ENCODE assay signal across 12 cellular contexts in the genomic region with DNA sequence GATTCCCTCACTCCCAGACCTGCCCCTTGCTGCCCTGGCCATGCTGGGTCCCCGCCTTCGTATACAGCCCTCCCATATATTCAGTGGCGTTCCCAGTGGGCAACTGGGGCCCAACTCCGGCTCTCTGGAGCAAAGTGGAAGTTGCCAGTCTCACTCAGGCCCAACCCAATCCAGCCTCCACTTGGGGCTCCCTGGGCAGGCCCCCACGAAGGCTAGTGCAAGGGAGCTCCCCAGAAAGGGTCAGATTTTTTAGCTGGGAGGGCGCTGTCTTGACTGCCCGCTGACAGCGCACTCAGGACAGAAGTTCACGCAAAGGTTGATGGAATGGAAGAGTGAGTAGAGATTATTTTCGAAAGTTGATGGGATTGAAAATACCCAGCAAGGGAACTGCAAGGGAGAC. TPM values are rescaled to one million over a fixed set of nuclear protein-coding genes. Genes with fewer than 3 reads are reported as not detected.
A peak's percentile ranks its signal among the peaks of the same experiment; 100 is the strongest.
DNase-seq lines count a peak whose midpoint lies in the region; ATAC-seq and TF ChIP-seq lines count a peak whose summit lies in the region.
"Had no signal": no experiment of that assay in that cellular context is flagged by ENCODE, and none has a peak within 500 bp of the region (broad histone marks: within the 10 kb centered on the region; RNA-seq: fewer than 3 reads in every experiment).

No MANE protein-coding gene starts in this region.

- DNase-seq in stimulated activated naive CD8-positive, alpha-beta T cell treated with anti-CD3 and anti-CD28 coated beads, Interleukin-15, Interleukin-2, amounts not matched to agents 100 U/mL and 50 U/mL, for 24 hours, result no peak
- DNase-seq in dorsolateral prefrontal cortex (no peak), neural progenitor cell (ENCODE audit: low spot score) (no peak), SJCRH30 (no peak), NCI-H2029 (lab: John Stamatoyannopoulos, UW) (no peak), left colon (no peak), NCI-H748 treated with DMSO at 0.1 percent for 48 hours (lab: John Stamatoyannopoulos, UW) (no peak)
- DNase-seq: NCI-H2171 treated with DMSO at 0.1 percent for 48 hours had no signal

- peaks cover 3% of the 10 kb centered on the region for H3K4me1 ChIP-seq in neural progenitor cell
- H3K4me1 ChIP-seq in SJCRH30, result no peaks in the 10 kb centered on the region

- H3K27ac ChIP-seq in dorsolateral prefrontal cortex, result peak overlapping the region in 55 of 59 donors; percentile 47 to 97 (median 91)
- H3K27ac ChIP-seq in neural progenitor cell, result no peak overlapping the region
- H3K27ac ChIP-seq in SJCRH30, result no peak overlapping the region
- H3K27ac ChIP-seq: parathyroid adenoma had no signal

- H3K4me3 Mint-ChIP-seq in stimulated activated naive CD8-positive, alpha-beta T cell treated with anti-CD3 and anti-CD28 coated beads, Interleukin-15, Interleukin-2, amounts not matched to agents 100 ng/mL and 50 ng/mL, for 24 hours, result no peak overlapping the region
- H3K4me3 Mint-ChIP-seq in neural progenitor cell, result no peak overlapping the region

- peaks cover 26% of the 10 kb centered on the region for H3K36me3 Mint-ChIP-seq in stimulated activated naive CD8-positive, alpha-beta T cell treated with anti-CD3 and anti-CD28 coated beads, Interleukin-15, Interleukin-2, amounts not matched to agents 100 ng/mL and 50 ng/mL, for 24 hours (ENCODE audit: low read depth)
- peaks cover 5% of the 10 kb centered on the region for H3K36me3 Mint-ChIP-seq in neural progenitor cell

- H3F3A ChIP-seq in neural progenitor cell (ENCODE audit: low read depth), result no peaks in the 10 kb centered on the region

- TF ChIP-seq CTCF in dorsolateral prefrontal cortex (IDR thresholded peaks at IDR 0.05 in 54 of 56, conservative IDR thresholded peaks at IDR 0.05 in 2 of 56; ENCODE audit: low read depth in 1 of 56, partially characterized antibody in 56 of 56) (no peak), neural progenitor cell (IDR thresholded peaks at IDR 0.05) (no peak)

- peak overlapping the region; percentile 38 for H3K27ac Mint-ChIP-seq in stimulated activated naive CD8-positive, alpha-beta T cell treated with anti-CD3 and anti-CD28 coated beads, Interleukin-15, Interleukin-2, amounts not matched to agents 100 ng/mL and 50 ng/mL, for 24 hours
- H3K27ac Mint-ChIP-seq in neural progenitor cell, result peak overlapping the region; percentile 0

- H3K4me2 ChIP-seq in neural progenitor cell, result peak overlapping the region; percentile 75

- no peaks in the 10 kb centered on the region for H4K20me1 ChIP-seq in neural progenitor cell (ENCODE audit: low read depth)

- H2AFZ ChIP-seq in neural progenitor cell (replicated peaks), result no peak overlapping the region
- H2AFZ ChIP-seq: parathyroid adenoma had no signal

- H3K79me2 ChIP-seq in neural progenitor cell (ENCODE audit: low read depth), result no peaks in the 10 kb centered on the region

- no peak overlapping the region for H3K9ac ChIP-seq in neural progenitor cell
- H3K9ac ChIP-seq: parathyroid adenoma had no signal

- H3K27me3 ChIP-seq in dorsolateral prefrontal cortex (no peaks in the 10 kb centered on the region), neural progenitor cell (peaks cover 17% of the 10 kb centered on the region), SJCRH30 (no peaks in the 10 kb centered on the region)

- H3K36me3 ChIP-seq in neural progenitor cell (no peaks in the 10 kb centered on the region), SJCRH30 (peaks cover 4% of the 10 kb centered on the region)

- peaks cover 46% of the 10 kb centered on the region for H3K4me1 Mint-ChIP-seq in stimulated activated naive CD8-positive, alpha-beta T cell treated with anti-CD3 and anti-CD28 coated beads, Interleukin-15, Interleukin-2, amounts not matched to agents 100 ng/mL and 50 ng/mL, for 24 hours (ENCODE audit: low read depth)
- H3K4me1 Mint-ChIP-seq in neural progenitor cell, result peaks cover 11% of the 10 kb centered on the region

- H3K9me3 Mint-ChIP-seq in stimulated activated naive CD8-positive, alpha-beta T cell treated with anti-CD3 and anti-CD28 coated beads, Interleukin-15, Interleukin-2, amounts not matched to agents 100 ng/mL and 50 ng/mL, for 24 hours, result no peaks in the 10 kb centered on the region
- H3K9me3 Mint-ChIP-seq in neural progenitor cell, result no peaks in the 10 kb centered on the region

- no peaks in the 10 kb centered on the region for H3K27me3 Mint-ChIP-seq in stimulated activated naive CD8-positive, alpha-beta T cell treated with anti-CD3 and anti-CD28 coated beads, Interleukin-15, Interleukin-2, amounts not matched to agents 100 ng/mL and 50 ng/mL, for 24 hours
- H3K27me3 Mint-ChIP-seq in neural progenitor cell (ENCODE audit: insufficient read depth, low read depth), result peaks cover 3% of the 10 kb centered on the region

- intact Hi-C loops in dorsolateral prefrontal cortex (cut with DNase I) (no loop called here), left colon (cut with DNase I, micrococcal nuclease) (no loop called here)

- H3K4me3 ChIP-seq in dorsolateral prefrontal cortex, result peak overlapping the region in 38 of 59 donors; percentile 18 to 74 (median 62)
- H3K4me3 ChIP-seq in neural progenitor cell, result no peak overlapping the region
- H3K4me3 ChIP-seq in SJCRH30, result no peak overlapping the region

- no peak for ATAC-seq in stimulated activated naive CD8-positive, alpha-beta T cell treated with anti-CD3 and anti-CD28 coated beads, Interleukin-15, Interleukin-2, amounts not matched to agents 100 U/mL and 50 U/mL, for 24 hours
- no peak for ATAC-seq in left colon

- no peaks in the 10 kb centered on the region for H3K9me3 ChIP-seq in neural progenitor cell (ENCODE audit: low read depth)
- H3K9me3 ChIP-seq in SJCRH30 (replicated peaks), result no peaks in the 10 kb centered on the region
- H3K9me3 ChIP-seq: lower lobe of right lung had no signal

RNA-seq across cellular contexts. Expression of gene TP53TG5, which starts 5.9 kb away (rescaled TPM):
- 10 to 100 TPM in 83 of 120 experiments, 1 to 10 TPM in 37; 1.0 to 82.8 (median 15.3) TPM for total RNA-seq in dorsolateral prefrontal cortex
- 0.06 TPM in 1 of 2 replicates, not detected in the other for total RNA-seq in neural progenitor cell (ENCODE audit: low replicate concordance)
- not detected in 2 replicates for total RNA-seq in SJCRH30 (2014; rRNA removed; shearing (Covaris generic))
- under 1 TPM; 0.59 to 0.85 TPM for total RNA-seq in left colon
- total RNA-seq: G401, lower lobe of right lung had no signal

RNA-seq across cellular contexts. Expression of gene SYS1, which starts 9.3 kb away (rescaled TPM):
- total RNA-seq in dorsolateral prefrontal cortex (10 to 100 TPM; 19.5 to 49.7 (median 29.3) TPM), neural progenitor cell (ENCODE audit: low replicate concordance) (10.5 and 21.5 TPM in 2 replicates), left colon (10 to 100 TPM; 25.2 to 32.4 TPM)
- 24.2 and 27.8 TPM in 2 replicates for total RNA-seq in SJCRH30 (2014; rRNA removed; shearing (Covaris generic))

RNA-seq across cellular contexts. Expression of gene SDC4, which starts 24.0 kb away (rescaled TPM):
- 100 to 1,000 TPM in 16 of 120 experiments, 10 to 100 TPM in 104; 20.8 to 232 (median 66.2) TPM for total RNA-seq in dorsolateral prefrontal cortex
- 19.3 and 27.6 TPM in 2 replicates for total RNA-seq in neural progenitor cell (ENCODE audit: low replicate concordance)
- 47.4 and 48.7 TPM in 2 replicates for total RNA-seq in SJCRH30 (2014; rRNA removed; shearing (Covaris generic))
- 100 to 1,000 TPM in 1 of 2 donors, 10 to 100 TPM in 1; 85.4 to 144 TPM for total RNA-seq in left colon

RNA-seq across cellular contexts. Expression of gene DBNDD2, which starts 35.8 kb away (rescaled TPM):
- 1,000 to 10,000 TPM in 2 of 120 experiments, 100 to 1,000 TPM in 118; 113 to 1,403 (median 322) TPM for total RNA-seq in dorsolateral prefrontal cortex
- total RNA-seq in neural progenitor cell (ENCODE audit: low replicate concordance), result 10.2 and 15.1 TPM in 2 replicates
- 5.2 and 8.1 TPM in 2 replicates for total RNA-seq in SJCRH30 (2014; rRNA removed; shearing (Covaris generic))
- total RNA-seq in left colon, result 100 to 1,000 TPM; 123 to 135 TPM

RNA-seq across cellular contexts. Expression of gene PIGT, which starts 43.7 kb away (rescaled TPM):
- total RNA-seq in dorsolateral prefrontal cortex (100 to 1,000 TPM in 6 of 120 experiments, 10 to 100 TPM in 114; 56.0 to 148 (median 76.4) TPM), neural progenitor cell (ENCODE audit: low replicate concordance) (24.5 and 57.3 TPM in 2 replicates), left colon (100 to 1,000 TPM; 122 to 152 TPM)
- total RNA-seq in SJCRH30 (2014; rRNA removed; shearing (Covaris generic)), result 106 and 110 TPM in 2 replicates

Comparison
In these comparisons a context has a peak if more than half of its experiments do, and no peak if none do; other contexts are left out.
1. H3K27ac ChIP-seq: peak in dorsolateral prefrontal cortex (55 of 59); none in neural progenitor cell (single experiment) and SJCRH30 (single experiment).
2. H3K4me3 ChIP-seq: peak in dorsolateral prefrontal cortex (38 of 59); none in neural progenitor cell (single experiment) and SJCRH30 (single experiment).